Comparison of ENCODE assay signal across 10 cellular contexts in the genomic region with DNA sequence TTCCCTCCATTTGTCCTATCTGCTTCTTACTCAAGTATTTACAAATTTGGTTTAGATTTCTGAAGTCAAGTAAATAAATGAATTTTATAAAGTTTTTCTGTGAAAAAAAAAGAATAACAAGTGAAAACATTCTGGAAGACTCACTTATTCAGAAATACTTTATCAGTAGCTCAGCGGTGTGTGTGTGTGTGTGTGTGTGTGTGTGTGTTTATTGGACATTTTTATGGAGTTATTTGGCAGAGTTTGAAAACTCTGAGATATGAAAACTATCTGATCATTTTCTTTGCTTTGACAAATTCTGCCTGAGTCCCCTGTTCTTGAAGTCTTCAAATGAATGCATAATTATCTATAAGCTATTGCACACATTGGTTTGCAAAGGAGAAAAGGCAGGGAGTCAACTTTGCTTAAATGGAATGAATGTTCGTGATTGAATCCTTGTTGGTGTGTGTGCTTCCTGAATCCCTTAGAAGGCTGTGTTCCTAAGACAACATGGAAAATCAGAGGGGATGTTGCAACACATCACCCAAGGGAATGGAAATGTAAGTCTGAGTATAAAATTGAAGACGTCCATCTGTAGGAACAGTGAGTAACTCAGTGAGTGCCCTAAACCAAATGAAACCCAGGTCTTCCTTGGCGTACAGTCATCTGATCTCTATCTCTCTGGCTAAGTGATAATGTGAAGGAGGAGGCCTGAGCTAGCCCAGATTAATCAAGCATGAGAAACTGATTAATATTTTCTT.
A peak's percentile ranks its signal among the peaks of the same experiment; 100 is the strongest.
DNase-seq lines count a peak whose midpoint lies in the region; ATAC-seq and TF ChIP-seq lines count a peak whose summit lies in the region.
"Had no signal": no experiment of that assay in that cellular context is flagged by ENCODE, and none has a peak within 500 bp of the region (broad histone marks: within the 10 kb centered on the region; RNA-seq: fewer than 3 reads in every experiment).

No MANE protein-coding gene starts in this region.

- peaks cover 12% of the 10 kb centered on the region for H3K4me1 Mint-ChIP-seq in T-helper 17 cell

- H3K4me3 Mint-ChIP-seq in T-helper 17 cell = no peak overlapping the region

- peaks cover 9% of the 10 kb centered on the region for H3K27me3 Mint-ChIP-seq in T-helper 17 cell

- H3K36me3 Mint-ChIP-seq in T-helper 17 cell (ENCODE audit: low read depth) = peaks cover 2% of the 10 kb centered on the region

- POLR2A ChIA-PET in AG04450 (lab: Yijun Ruan, JAX) (interaction anchor here (1.4 kb wide), 1 partner anchor 52 kb away, joined by 8 read pairs; no protein-coding TSS in a partner anchor), GM10248 (lab: Yijun Ruan, JAX) (no interaction called here)

- H3K27ac ChIP-seq in AG04450 (ENCODE audit: low read depth, low read length) = no peak overlapping the region
- H3K27ac ChIP-seq in coronary artery = peak overlapping the region; percentile 40 to 72
- H3K27ac ChIP-seq: HL-60, WERI-Rb-1 had no signal

- H3K4me3 ChIP-seq in AG04450 (ENCODE audit: low read depth, low read length) = no peak overlapping the region
- H3K4me3 ChIP-seq in coronary artery = no peak overlapping the region

- CTCF ChIA-PET in AG04450 (lab: Charles Lee) = interaction anchor here (1.4 to 2.0 kb wide), 2 partner anchors 15 to 515 kb away, joined by 3 to 5 read pairs; no protein-coding TSS in a partner anchor
- CTCF ChIA-PET in GM10248 (lab: Yijun Ruan, JAX) = interaction anchor here (1.0 to 5.4 kb wide), 7 partner anchors 9 to 524 kb away, joined by 3 to 28 read pairs (median 5); no protein-coding TSS in a partner anchor

- ATAC-seq in HG03342 (IDR thresholded peaks at IDR 0.05; ENCODE audit: unreplicated experiment) (peak; percentile 48), T-helper 17 cell (no peak)

- H3K9me3 ChIP-seq in AG04450 (ENCODE audit: control insufficient read depth, insufficient read depth, low read length) (no peaks in the 10 kb centered on the region), T-helper 17 cell (ENCODE audit: control insufficient read depth, low read length, poor library complexity, severe bottlenecking) (no peaks in the 10 kb centered on the region)

- TF ChIP-seq CTCF in AG04450 (IDR thresholded peaks at IDR 0.05; ENCODE audit: low read depth, low read length) (no peak), coronary artery (IDR thresholded peaks at IDR 0.05) (no peak), GM10248 (IDR thresholded peaks at IDR 0.05; ENCODE audit: control extremely low read depth, extremely low read depth, low read depth, missing control alignments) (no peak)

- H3K27ac Mint-ChIP-seq in T-helper 17 cell = no peak overlapping the region

- DNase-seq in AG04450 (ENCODE audit: low read depth, low spot score) (peak; percentile 55), coronary artery (ENCODE audit: low spot score) (no peak), mucosa of gallbladder (ENCODE audit: low spot score) (peak; percentile 55), GM10248 (ENCODE audit: extremely low spot score) (no peak), cerebellar nuclear complex (lab: John Stamatoyannopoulos, UW) (no peak), amygdala (lab: John Stamatoyannopoulos, UW) (no peak), T-helper 17 cell (no peak)
- DNase-seq: WERI-Rb-1 had no signal

- no peaks in the 10 kb centered on the region for H3K27me3 ChIP-seq in AG04450 (ENCODE audit: control insufficient read depth, insufficient read depth, low read length)

Comparison
In these comparisons a context has a peak if more than half of its experiments do, and no peak if none do; other contexts are left out.
1. DNase-seq: peak in AG04450 (single experiment) and mucosa of gallbladder (single experiment); none in coronary artery (single experiment), GM10248 (single experiment), cerebellar nuclear complex (0 of 2), amygdala (0 of 56) and T-helper 17 cell (0 of 3).